Comparison of ENCODE assay signal across 18 cellular contexts in the genomic region with DNA sequence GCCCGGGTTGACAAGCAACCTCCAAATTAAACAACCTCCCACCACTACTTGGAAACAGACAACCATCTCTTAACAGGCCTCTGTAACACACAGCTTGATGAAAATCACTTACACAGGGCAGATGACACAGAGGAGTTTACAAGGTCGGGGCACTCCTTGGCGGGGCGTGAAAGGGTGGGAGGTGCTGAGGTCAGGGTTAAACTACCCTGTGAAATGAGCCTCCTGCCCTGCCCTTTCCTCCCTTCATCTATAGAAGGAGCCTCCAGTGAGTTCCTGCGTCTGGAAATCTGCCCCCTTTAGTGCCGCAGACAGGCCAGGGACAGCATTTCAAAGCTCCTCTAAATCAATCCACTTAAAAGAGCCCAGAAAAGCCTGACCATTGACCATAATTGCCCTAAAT.
DNase-seq lines count a peak whose midpoint lies in the region; ATAC-seq and TF ChIP-seq lines count a peak whose summit lies in the region.
"Had no signal": no experiment of that assay in that cellular context is flagged by ENCODE, and none has a peak within 500 bp of the region (broad histone marks: within the 10 kb centered on the region; RNA-seq: fewer than 3 reads in every experiment).

No MANE protein-coding gene starts in this region.

- H3K27ac Mint-ChIP-seq in stimulated activated naive B cell treated with anti-CD40 and anti-IgM and Interleukin-4, amounts not matched to agents 10 μg/mL and 1 μg/mL and 100 μg/mL, for 72 hours, result no peak overlapping the region
- H3K27ac Mint-ChIP-seq: activated B cell treated with CpG ODN at 0.5 μM for 24 hours; activated CD4-positive, alpha-beta memory T cell treated with anti-CD3 and anti-CD28 coated beads for 36 hours; activated naive CD4-positive, alpha-beta T cell treated with anti-CD3 and anti-CD28 coated beads, Interleukin-2, amount 10 ng/mL, durations not matched to agents 7 days and 5 days; activated T-cell treated with anti-CD3 and anti-CD28 coated beads, Interleukin-2, amount 50 U/mL, for 24 hours; natural killer cell had no signal

- in situ Hi-C loops in astrocyte of the cerebellum (cut with HindIII; ENCODE audit: low sequenced_read_pairs), result no loop called here

- H3K4me1 Mint-ChIP-seq in stimulated activated naive B cell treated with anti-CD40 and anti-IgM and Interleukin-4, amounts not matched to agents 10 μg/mL and 1 μg/mL and 100 μg/mL, for 72 hours, result no peaks in the 10 kb centered on the region
- H3K4me1 Mint-ChIP-seq: activated B cell treated with CpG ODN at 0.5 μM for 24 hours; activated naive CD4-positive, alpha-beta T cell treated with anti-CD3 and anti-CD28 coated beads, Interleukin-2, amount 10 ng/mL, durations not matched to agents 7 days and 5 days; natural killer cell had no signal

- H3K4me3 ChIP-seq in astrocyte of the cerebellum (ENCODE audit: low read depth, low read length) (peak overlapping the region; percentile 64), iPS-18c (ENCODE audit: insufficient read depth, low read depth, low read length) (peak overlapping the region; percentile 56)

- POLR2A ChIA-PET in HEK293T (lab: Yijun Ruan, JAX), result no interaction called here

- H3K9me3 ChIP-seq in iPS-18c (ENCODE audit: control insufficient read depth, insufficient read depth, low read length), result no peaks in the 10 kb centered on the region
- H3K9me3 ChIP-seq: suprapubic skin had no signal

- CTCF ChIA-PET in HEK293T (lab: Yijun Ruan, JAX), result interaction anchor here (0.6 kb wide), 1 partner anchor 167 kb away, joined by 3 read pairs; no protein-coding TSS in a partner anchor

- peaks cover 0 to 11% of the 10 kb centered on the region in 2 donors for H3K27me3 Mint-ChIP-seq in stimulated activated naive B cell treated with anti-CD40 and anti-IgM and Interleukin-4, amounts not matched to agents 10 μg/mL and 1 μg/mL and 100 μg/mL, for 72 hours
- H3K27me3 Mint-ChIP-seq: activated naive CD4-positive, alpha-beta T cell treated with anti-CD3 and anti-CD28 coated beads, Interleukin-2, amount 10 ng/mL, durations not matched to agents 7 days and 5 days had no signal

- no peak for TF ChIP-seq CTCF in astrocyte of the cerebellum (IDR thresholded peaks at IDR 0.05; ENCODE audit: low read depth, low read length, missing control alignments)

- no peak overlapping the region for H3K4me3 Mint-ChIP-seq in stimulated activated naive B cell treated with anti-CD40 and anti-IgM and Interleukin-4, amounts not matched to agents 10 μg/mL and 1 μg/mL and 100 μg/mL, for 72 hours
- H3K4me3 Mint-ChIP-seq: activated B cell treated with CpG ODN at 0.5 μM for 24 hours; activated CD4-positive, alpha-beta memory T cell treated with anti-CD3 and anti-CD28 coated beads for 36 hours; activated naive CD4-positive, alpha-beta T cell treated with anti-CD3 and anti-CD28 coated beads, Interleukin-2, amount 10 ng/mL, durations not matched to agents 7 days and 5 days; activated T-cell treated with anti-CD3 and anti-CD28 coated beads, Interleukin-2, amount 50 U/mL, for 24 hours; natural killer cell had no signal

- no peaks in the 10 kb centered on the region for H3K36me3 Mint-ChIP-seq in stimulated activated naive B cell treated with anti-CD40 and anti-IgM and Interleukin-4, amounts not matched to agents 10 μg/mL and 1 μg/mL and 100 μg/mL, for 72 hours
- H3K36me3 Mint-ChIP-seq: activated CD4-positive, alpha-beta memory T cell treated with anti-CD3 and anti-CD28 coated beads for 36 hours; activated naive CD4-positive, alpha-beta T cell treated with anti-CD3 and anti-CD28 coated beads, Interleukin-2, amount 10 ng/mL, durations not matched to agents 7 days and 5 days; natural killer cell had no signal

- DNase-seq in HEK293T (ENCODE audit: extremely low spot score) (peak; percentile 12), astrocyte of the cerebellum (ENCODE audit: low read depth) (no peak), retina (peak; percentile 51), superior temporal gyrus (ENCODE audit: extremely low spot score) (no peak)
- DNase-seq in stimulated activated naive B cell treated with anti-CD40 and anti-IgM and Interleukin-4, amounts not matched to agents 10 μg/mL and 1 μg/mL and 100 μg/mL, for 72 hours, result no peak
- DNase-seq: activated B cell treated with CpG ODN at 0.5 μM for 24 hours; activated CD4-positive, alpha-beta memory T cell treated with anti-CD3 and anti-CD28 coated beads for 36 hours; activated naive CD4-positive, alpha-beta T cell treated with anti-CD3 and anti-CD28 coated beads, Interleukin-2, amount 10 ng/mL, durations not matched to agents 7 days and 5 days; activated T-cell treated with anti-CD3 and anti-CD28 coated beads, Interleukin-2, amount 50 U/mL, for 24 hours; KBM-7; mammary epithelial cell; natural killer cell; NCI-H774; SIG-M5; stimulated activated CD4-positive, alpha-beta T cell treated with anti-CD3 and anti-CD28 coated beads, Interleukin-12 subunit alpha, Interleukin-12 subunit beta, amount 100 ng/mL, for 4 hours had no signal

- ATAC-seq in stimulated activated naive B cell treated with anti-CD40 and anti-IgM and Interleukin-4, amounts not matched to agents 10 μg/mL and 1 μg/mL and 100 μg/mL, for 72 hours (replicated peaks), result no peak
- ATAC-seq in GM19351 (IDR thresholded peaks at IDR 0.05; ENCODE audit: unreplicated experiment), result no peak
- ATAC-seq: natural killer cell had no signal

- peaks cover 3% of the 10 kb centered on the region in 2 donors for H3K9me3 Mint-ChIP-seq in stimulated activated naive B cell treated with anti-CD40 and anti-IgM and Interleukin-4, amounts not matched to agents 10 μg/mL and 1 μg/mL and 100 μg/mL, for 72 hours
- H3K9me3 Mint-ChIP-seq: activated T-cell treated with anti-CD3 and anti-CD28 coated beads, Interleukin-2, amount 50 U/mL, for 24 hours had no signal

TF ChIP-seq in HEK293T, 16 proteins besides CTCF, POLR2A, EP300 and RAD21:
- TF ChIP-seq FOXK2 (IDR thresholded peaks at IDR 0.05), result no peak
- no peak for TF ChIP-seq FOXM1 (IDR thresholded peaks at IDR 0.05; ENCODE audit: borderline replicate concordance)
- no peak for TF ChIP-seq NFRKB (IDR thresholded peaks at IDR 0.05)
- no peak for TF ChIP-seq ARNT (IDR thresholded peaks at IDR 0.05)
- no peak for TF ChIP-seq L3MBTL2 (conservative IDR thresholded peaks at IDR 0.05)
- TF ChIP-seq TARDBP (IDR thresholded peaks at IDR 0.05), result no peak
- no peak for TF ChIP-seq ELF4 (IDR thresholded peaks at IDR 0.05)
- TF ChIP-seq ZNF384 (IDR thresholded peaks at IDR 0.05), result no peak
- TF ChIP-seq FOXA1 (IDR thresholded peaks at IDR 0.05), result no peak
- TF ChIP-seq LEF1 (IDR thresholded peaks at IDR 0.05; ENCODE audit: borderline replicate concordance), result no peak
- no peak for TF ChIP-seq CTBP1 (IDR thresholded peaks at IDR 0.05; ENCODE audit: borderline replicate concordance)
- TF ChIP-seq HDGF (IDR thresholded peaks at IDR 0.05; ENCODE audit: borderline replicate concordance), result no peak
- TF ChIP-seq, protein P1, sequence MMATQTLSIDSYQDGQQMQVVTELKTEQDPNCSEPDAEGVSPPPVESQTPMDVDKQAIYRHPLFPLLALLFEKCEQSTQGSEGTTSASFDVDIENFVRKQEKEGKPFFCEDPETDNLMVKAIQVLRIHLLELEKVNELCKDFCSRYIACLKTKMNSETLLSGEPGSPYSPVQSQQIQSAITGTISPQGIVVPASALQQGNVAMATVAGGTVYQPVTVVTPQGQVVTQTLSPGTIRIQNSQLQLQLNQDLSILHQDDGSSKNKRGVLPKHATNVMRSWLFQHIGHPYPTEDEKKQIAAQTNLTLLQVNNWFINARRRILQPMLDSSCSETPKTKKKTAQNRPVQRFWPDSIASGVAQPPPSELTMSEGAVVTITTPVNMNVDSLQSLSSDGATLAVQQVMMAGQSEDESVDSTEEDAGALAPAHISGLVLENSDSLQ (IDR thresholded peaks at IDR 0.05), result no peak

Comparison
In these comparisons a context has a peak if more than half of its experiments do, and no peak if none do; other contexts are left out.
1. DNase-seq: peak in HEK293T (single experiment) and retina (single experiment); none in astrocyte of the cerebellum (single experiment), stimulated activated naive B cell treated with anti-CD40 and anti-IgM and Interleukin-4, amounts not matched to agents 10 μg/mL and 1 μg/mL and 100 μg/mL, for 72 hours (single experiment) and superior temporal gyrus (single experiment).